In genomic region chr4:3708611-3709010, GRCh38 we compare ENCODE assay signal across 23 cellular contexts. TPM values are rescaled to one million over a fixed set of nuclear protein-coding genes. Genes with fewer than 3 reads are reported as not detected.
"Had no signal": no experiment of that assay in that cellular context is flagged by ENCODE, and none has a peak within 500 bp of the region (broad histone marks: within the 10 kb centered on the region; RNA-seq: fewer than 3 reads in every experiment).

No MANE protein-coding gene starts in this region.

- H3K4me1 Mint-ChIP-seq: activated B cell treated with CpG ODN at 0.5 μM for 24 hours; activated CD4-positive, alpha-beta T cell treated with anti-CD3 and anti-CD28 coated beads for 36 hours; activated naive CD8-positive, alpha-beta T cell treated with anti-CD3 and anti-CD28 coated beads, Interleukin-2, amount 10 ng/mL, durations not matched to agents 7 days and 5 days; stimulated activated naive CD8-positive, alpha-beta T cell treated with anti-CD3 and anti-CD28 coated beads, Interleukin-15, amount 100 ng/mL, for 72 hours had no signal

- H3K27ac ChIP-seq: prostate gland, vagina had no signal

- H3K4me3 Mint-ChIP-seq: activated B cell treated with CpG ODN at 0.5 μM for 24 hours; activated CD4-positive, alpha-beta T cell treated with anti-CD3 and anti-CD28 coated beads for 36 hours; activated naive CD8-positive, alpha-beta T cell treated with anti-CD3 and anti-CD28 coated beads, Interleukin-2, amount 10 ng/mL, durations not matched to agents 7 days and 5 days; mesothelial cell of epicardium; neural crest cell; stimulated activated effector memory CD8-positive, alpha-beta T cell treated with anti-CD3 and anti-CD28 coated beads, Interleukin-12 subunit alpha, Interleukin-12 subunit beta, amount 100 ng/mL, for 72 hours; stimulated activated naive CD8-positive, alpha-beta T cell treated with anti-CD3 and anti-CD28 coated beads, Interleukin-15, amount 100 ng/mL, for 72 hours; T-helper 17 cell had no signal

- H3K36me3 ChIP-seq: prostate gland, vagina had no signal

- H3K27me3 ChIP-seq: vagina had no signal

- H3K9me3 ChIP-seq: prostate gland, vagina had no signal

- DNase-seq: activated B cell treated with CpG ODN at 0.5 μM for 24 hours; activated CD4-positive, alpha-beta T cell treated with anti-CD3 and anti-CD28 coated beads for 36 hours; activated CD4-positive, alpha-beta T cell treated with anti-CD3 and anti-CD28 coated beads, Interleukin-2, amount 50 U/mL, for 4 hours; activated CD8-positive, alpha-beta memory T cell treated with anti-CD3 and anti-CD28 coated beads for 24 hours; activated CD8-positive, alpha-beta memory T cell treated with anti-CD3 and anti-CD28 coated beads, Interleukin-2, amount 50 U/mL, for 4 hours; activated naive CD4-positive, alpha-beta T cell treated with Interleukin-2 at 50 U/mL for 16 hours; activated naive CD8-positive, alpha-beta T cell treated with anti-CD3 and anti-CD28 coated beads, Interleukin-2, amount 10 ng/mL, durations not matched to agents 7 days and 5 days; activated T-cell treated with anti-CD3 and anti-CD28 coated beads, Interleukin-2, amount 50 U/mL, for 48 hours; amniotic stem cell; cerebellar nuclear complex; effector CD4-positive, alpha-beta T cell; erythroblast; left colon; stimulated activated CD4-positive, alpha-beta T cell treated with anti-CD3 and anti-CD28 coated beads, Interleukin-2, amount 100 ng/mL, for 24 hours; stimulated activated naive CD8-positive, alpha-beta T cell treated with anti-CD3 and anti-CD28 coated beads, Interleukin-15, amount 100 ng/mL, for 72 hours; T-helper 17 cell; trophoblast cell had no signal

- H3K9me3 Mint-ChIP-seq: activated B cell treated with CpG ODN at 0.5 μM for 24 hours; activated naive CD8-positive, alpha-beta T cell treated with anti-CD3 and anti-CD28 coated beads, Interleukin-2, amount 10 ng/mL, durations not matched to agents 7 days and 5 days; mesothelial cell of epicardium; neural crest cell; stimulated activated effector memory CD8-positive, alpha-beta T cell treated with anti-CD3 and anti-CD28 coated beads, Interleukin-12 subunit alpha, Interleukin-12 subunit beta, amount 100 ng/mL, for 72 hours; stimulated activated naive CD8-positive, alpha-beta T cell treated with anti-CD3 and anti-CD28 coated beads, Interleukin-15, amount 100 ng/mL, for 72 hours had no signal

- ATAC-seq: activated CD4-positive, alpha-beta T cell treated with anti-CD3 and anti-CD28 coated beads for 36 hours; left colon; stimulated activated effector memory CD8-positive, alpha-beta T cell treated with anti-CD3 and anti-CD28 coated beads, Interleukin-12 subunit alpha, Interleukin-12 subunit beta, amount 100 ng/mL, for 72 hours; stimulated activated naive CD8-positive, alpha-beta T cell treated with anti-CD3 and anti-CD28 coated beads, Interleukin-15, amount 100 ng/mL, for 72 hours; T-helper 17 cell had no signal

- H3K36me3 Mint-ChIP-seq: activated naive CD8-positive, alpha-beta T cell treated with anti-CD3 and anti-CD28 coated beads, Interleukin-2, amount 10 ng/mL, durations not matched to agents 7 days and 5 days; mesothelial cell of epicardium; stimulated activated effector memory CD8-positive, alpha-beta T cell treated with anti-CD3 and anti-CD28 coated beads, Interleukin-12 subunit alpha, Interleukin-12 subunit beta, amount 100 ng/mL, for 72 hours had no signal

- H3K4me1 ChIP-seq: prostate gland had no signal

- H3K27ac Mint-ChIP-seq: activated B cell treated with CpG ODN at 0.5 μM for 24 hours; activated CD4-positive, alpha-beta T cell treated with anti-CD3 and anti-CD28 coated beads for 36 hours; activated naive CD8-positive, alpha-beta T cell treated with anti-CD3 and anti-CD28 coated beads, Interleukin-2, amount 10 ng/mL, durations not matched to agents 7 days and 5 days; mesothelial cell of epicardium; stimulated activated effector memory CD8-positive, alpha-beta T cell treated with anti-CD3 and anti-CD28 coated beads, Interleukin-12 subunit alpha, Interleukin-12 subunit beta, amount 100 ng/mL, for 72 hours; T-helper 17 cell had no signal

- H3K4me3 ChIP-seq: prostate gland, skin epidermis, vagina had no signal

RNA-seq across cellular contexts. Expression of gene ADRA2C, which starts 57.6 kb away (rescaled TPM):
- total RNA-seq: activated B cell treated with CpG ODN at 0.5 μM for 24 hours; activated CD4-positive, alpha-beta T cell treated with anti-CD3 and anti-CD28 coated beads for 36 hours; activated naive CD8-positive, alpha-beta T cell treated with anti-CD3 and anti-CD28 coated beads, Interleukin-2, amount 10 ng/mL, durations not matched to agents 7 days and 5 days; T-helper 17 cell had no signal
